ENCODE assay signal across 9 cellular contexts in genomic region chr6:5259428-5259827, GRCh38. TPM values are rescaled to one million over a fixed set of nuclear protein-coding genes. Genes with fewer than 3 reads are reported as not detected.
DNase-seq lines count a peak whose midpoint lies in the region; ATAC-seq and TF ChIP-seq lines count a peak whose summit lies in the region.
"Had no signal": no experiment of that assay in that cellular context is flagged by ENCODE, and none has a peak within 500 bp of the region (broad histone marks: within the 10 kb centered on the region; RNA-seq: fewer than 3 reads in every experiment).

No MANE protein-coding gene starts in this region.

- H3K9me2 ChIP-seq in Loucy (replicated peaks; ENCODE audit: low read depth, low read length), result no peaks in the 10 kb centered on the region; the same call in 1 of the 2 replicates

- H3K4me3 ChIP-seq in CD8-positive, alpha-beta T cell (ENCODE audit: low read depth, low read length), result no peak overlapping the region
- H3K4me3 ChIP-seq in Loucy (ENCODE audit: low read length, poor library complexity, severe bottlenecking) (peak overlapping the region; percentile 86), neuron (ENCODE audit: low read length) (peak overlapping the region; percentile 89), left lung (peak overlapping the region in 1 of 2 donors; percentile 81)
- H3K4me3 ChIP-seq in effector memory CD4-positive, alpha-beta T cell (ENCODE audit: insufficient read depth, low read depth, low read length, poor library complexity, severe bottlenecking), result no peak overlapping the region

- H3F3A ChIP-seq in Loucy (ENCODE audit: low read depth), result no peaks in the 10 kb centered on the region

- no peaks in the 10 kb centered on the region for H3K27me3 Mint-ChIP-seq in CD8-positive, alpha-beta T cell (ENCODE audit: low read depth)

- no peak for DNase-seq in CD8-positive, alpha-beta T cell
- DNase-seq in effector memory CD4-positive, alpha-beta T cell, result no peak
- no peak for DNase-seq in HCEC 1CT
- no peak for DNase-seq in left lung
- DNase-seq in putamen (ENCODE audit: low spot score), result no peak
- no peak for DNase-seq in HT-29 (ENCODE audit: low spot score)
- DNase-seq: NCI-H1694 had no signal

- no peaks in the 10 kb centered on the region for H4K20me1 ChIP-seq in Loucy (ENCODE audit: insufficient read depth, low read length, poor library complexity, severe bottlenecking)

- H3K36me3 ChIP-seq in CD8-positive, alpha-beta T cell (ENCODE audit: insufficient read depth, low read length), result no peaks in the 10 kb centered on the region
- H3K36me3 ChIP-seq in Loucy (ENCODE audit: insufficient read depth, low read length) (no peaks in the 10 kb centered on the region), neuron (ENCODE audit: insufficient read depth, low read length) (peaks cover 14% of the 10 kb centered on the region), left lung (no peaks in the 10 kb centered on the region)
- H3K36me3 ChIP-seq in effector memory CD4-positive, alpha-beta T cell (ENCODE audit: control insufficient read depth, insufficient read depth, low read length), result no peaks in the 10 kb centered on the region

- H3K79me2 ChIP-seq in Loucy (ENCODE audit: insufficient read depth, low read length), result peaks cover 40% of the 10 kb centered on the region

- H2AFZ ChIP-seq in Loucy (ENCODE audit: low read length) (no peak overlapping the region), neuron (ENCODE audit: low read depth, low read length) (peak overlapping the region; percentile 42)

- peaks cover 17% of the 10 kb centered on the region for H3K4me1 ChIP-seq in CD8-positive, alpha-beta T cell (ENCODE audit: insufficient read depth, low read length)
- H3K4me1 ChIP-seq in Loucy (ENCODE audit: insufficient read depth, low read length, poor library complexity, severe bottlenecking), result peaks cover 18% of the 10 kb centered on the region
- no peaks in the 10 kb centered on the region for H3K4me1 ChIP-seq in effector memory CD4-positive, alpha-beta T cell (ENCODE audit: control insufficient read depth, insufficient read depth, low read length, poor library complexity, severe bottlenecking)
- peaks cover 13% of the 10 kb centered on the region for H3K4me1 ChIP-seq in neuron (ENCODE audit: insufficient read depth, low read length)
- H3K4me1 ChIP-seq in left lung, result peaks cover 0 to 19% of the 10 kb centered on the region in 2 donors

- peaks cover 32% of the 10 kb centered on the region for H3K4me1 Mint-ChIP-seq in CD8-positive, alpha-beta T cell (ENCODE audit: low read depth)

- peak overlapping the region; percentile 98 for H3K4me3 Mint-ChIP-seq in CD8-positive, alpha-beta T cell

- no peaks in the 10 kb centered on the region for H3K9me3 ChIP-seq in CD8-positive, alpha-beta T cell (ENCODE audit: low read length)
- H3K9me3 ChIP-seq in Loucy (ENCODE audit: insufficient read depth, low read depth, low read length), result no peaks in the 10 kb centered on the region
- H3K9me3 ChIP-seq in effector memory CD4-positive, alpha-beta T cell (ENCODE audit: control insufficient read depth, low read length), result no peaks in the 10 kb centered on the region
- H3K9me3 ChIP-seq in neuron (ENCODE audit: low read length), result peaks cover 2% of the 10 kb centered on the region
- H3K9me3 ChIP-seq in left lung, result no peaks in the 10 kb centered on the region

- H3K4me2 ChIP-seq in Loucy (ENCODE audit: low read depth, low read length, poor library complexity, severe bottlenecking), result peak overlapping the region; percentile 91

- H3K9ac ChIP-seq in Loucy (ENCODE audit: low read depth, low read length, poor library complexity, severe bottlenecking), result peak overlapping the region; percentile 73

- H3K27ac ChIP-seq in CD8-positive, alpha-beta T cell (ENCODE audit: low read depth, low read length), result peak overlapping the region; percentile 97
- H3K27ac ChIP-seq in effector memory CD4-positive, alpha-beta T cell (ENCODE audit: insufficient read depth, low read length, poor library complexity, severe bottlenecking), result peak overlapping the region; percentile 99
- H3K27ac ChIP-seq in left lung, result peak overlapping the region in 1 of 2 donors; percentile 93

- intact Hi-C loops in CD8-positive, alpha-beta T cell (cut with DNase I, micrococcal nuclease), result loop anchor here in 1 of 2 experiments (5.0 kb wide), 2 partner anchors 117 to 487 kb away; no protein-coding TSS in a partner anchor
- intact Hi-C loops in left lung (cut with DNase I), result no loop called here

- no peaks in the 10 kb centered on the region for H3K9me3 Mint-ChIP-seq in CD8-positive, alpha-beta T cell

- peaks cover 34% of the 10 kb centered on the region for H3K36me3 Mint-ChIP-seq in CD8-positive, alpha-beta T cell

- POLR2A ChIA-PET in CD8-positive, alpha-beta T cell (lab: Charles Lee), result interaction anchor here (3.2 kb wide), 1 partner anchor 85 kb away, joined by 18 read pairs; no protein-coding TSS in a partner anchor

- CTCF ChIA-PET in CD8-positive, alpha-beta T cell (lab: Charles Lee), result interaction anchor here (1.9 kb wide), 1 partner anchor 116 kb away, joined by 5 read pairs; no protein-coding TSS in a partner anchor

- peak overlapping the region; percentile 100 for H3K27ac Mint-ChIP-seq in CD8-positive, alpha-beta T cell

- no peak for TF ChIP-seq CTCF in CD8-positive, alpha-beta T cell (IDR thresholded peaks at IDR 0.05)
- TF ChIP-seq CTCF in Loucy (conservative IDR thresholded peaks at IDR 0.05; ENCODE audit: low read length) (no peak), left lung (IDR thresholded peaks at IDR 0.05) (no peak)

- no peaks in the 10 kb centered on the region for H3K27me3 ChIP-seq in CD8-positive, alpha-beta T cell (ENCODE audit: insufficient read depth, low read length)
- H3K27me3 ChIP-seq in Loucy (ENCODE audit: insufficient read depth, low read length, poor library complexity, severe bottlenecking) (no peaks in the 10 kb centered on the region), neuron (ENCODE audit: insufficient read depth, low read length) (no peaks in the 10 kb centered on the region), left lung (no peaks in the 10 kb centered on the region)
- H3K27me3 ChIP-seq in effector memory CD4-positive, alpha-beta T cell (replicated peaks; ENCODE audit: control insufficient read depth, insufficient read depth, low read length, poor library complexity, severe bottlenecking), result no peaks in the 10 kb centered on the region

- ATAC-seq in CD8-positive, alpha-beta T cell, result no peak
- ATAC-seq in left lung, result no peak

RNA-seq across cellular contexts. Expression of gene LYRM4, which starts 1.3 kb away (rescaled TPM):
- 10 to 100 TPM; 23.4 to 24.3 TPM for total RNA-seq in CD8-positive, alpha-beta T cell
- 10 to 100 TPM; 25.2 to 25.3 TPM for total RNA-seq in left lung
- total RNA-seq in HT-29 (2014; rRNA removed; shearing (Covaris generic)), result 25.0 and 29.9 TPM in 2 replicates

RNA-seq across cellular contexts. Expression of gene FARS2, which starts 1.9 kb away (rescaled TPM):
- total RNA-seq in CD8-positive, alpha-beta T cell, result 10 to 100 TPM in 1 of 2 experiments, 1 to 10 TPM in 1; 9.1 to 10.5 TPM
- total RNA-seq in left lung, result 10 to 100 TPM; 20.1 to 20.3 TPM
- 20.0 and 30.5 TPM in 2 replicates for total RNA-seq in HT-29 (2014; rRNA removed; shearing (Covaris generic))

Comparison
In these comparisons a context has a peak if more than half of its experiments do, and no peak if none do; other contexts are left out.
1. H3K4me3 ChIP-seq: peak in Loucy (single experiment) and neuron (single experiment); none in CD8-positive, alpha-beta T cell (single experiment) and effector memory CD4-positive, alpha-beta T cell (single experiment).